In genomic region chr11:21185959-21186358, GRCh38 we compare ENCODE assay signal across 27 cellular contexts.
"Had no signal": no experiment of that assay in that cellular context is flagged by ENCODE, and none has a peak within 500 bp of the region (broad histone marks: within the 10 kb centered on the region; RNA-seq: fewer than 3 reads in every experiment).

No MANE protein-coding gene starts in this region.

- H3K27ac ChIP-seq: neural progenitor cell, neutrophil, parathyroid adenoma, psoas muscle, right lobe of liver, sigmoid colon, suprapubic skin, testis, tibial artery, transverse colon, upper lobe of right lung, uterus had no signal

- H3K79me2 ChIP-seq: parathyroid adenoma had no signal

- DNase-seq: naive thymus-derived CD4-positive, alpha-beta T cell; natural killer cell; nucleus accumbens; posterior cingulate gyrus; psoas muscle; right cardiac atrium; right lobe of liver; sigmoid colon; small intestine; stimulated activated CD4-positive, alpha-beta T cell treated with anti-CD3 and anti-CD28 coated beads, Interleukin-15, amount 100 ng/mL, for 24 hours; stimulated activated CD4-positive, alpha-beta T cell treated with anti-CD3 and anti-CD28 coated beads, Interleukin-2, amount 100 ng/mL, for 24 hours; stimulated activated CD4-positive, alpha-beta T cell treated with anti-CD3 and anti-CD28 coated beads, Interleukin-2, amount 100 ng/mL, for 48 hours; stimulated activated CD4-positive, alpha-beta T cell treated with anti-CD3 and anti-CD28 coated beads, Interleukin-4, amount 100 ng/mL, for 24 hours; stimulated activated naive B cell treated with anti-CD40 and anti-IgM and Interleukin-4, amounts not matched to agents 10 μg/mL and 1 μg/mL and 100 μg/mL, for 72 hours; stimulated activated naive CD8-positive, alpha-beta T cell treated with anti-CD3 and anti-CD28 coated beads, Interleukin-15, amount 100 ng/mL, for 72 hours; stimulated activated naive CD8-positive, alpha-beta T cell treated with anti-CD3 and anti-CD28 coated beads, Interleukin-15, Interleukin-2, amounts not matched to agents 100 U/mL and 50 U/mL, for 24 hours; substantia nigra; testis; tibial artery; transverse colon; upper lobe of right lung; uterus had no signal

- H2AFZ ChIP-seq: neural progenitor cell, parathyroid adenoma had no signal

- H3K27me3 ChIP-seq: neural progenitor cell, neutrophil, right lobe of liver, sigmoid colon, suprapubic skin, testis, tibial artery, transverse colon, upper lobe of right lung, uterus had no signal

- FAIRE-seq: small intestine had no signal

- H3K9ac ChIP-seq: neural progenitor cell, parathyroid adenoma had no signal

- ATAC-seq: naive thymus-derived CD4-positive, alpha-beta T cell; natural killer cell; psoas muscle; right cardiac atrium; right lobe of liver; stimulated activated effector memory CD8-positive, alpha-beta T cell treated with anti-CD3 and anti-CD28 coated beads, Interleukin-12 subunit alpha, Interleukin-12 subunit beta, amount 100 ng/mL, for 72 hours; stimulated activated naive B cell treated with anti-CD40 and anti-IgM and Interleukin-4, amounts not matched to agents 10 μg/mL and 1 μg/mL and 100 μg/mL, for 72 hours; stimulated activated naive CD8-positive, alpha-beta T cell treated with anti-CD3 and anti-CD28 coated beads, Interleukin-15, amount 100 ng/mL, for 72 hours; stimulated activated naive CD8-positive, alpha-beta T cell treated with anti-CD3 and anti-CD28 coated beads, Interleukin-15, Interleukin-2, amounts not matched to agents 100 U/mL and 50 U/mL, for 24 hours; upper lobe of right lung had no signal

- H3K4me3 ChIP-seq: neural progenitor cell, psoas muscle, right lobe of liver, sigmoid colon, suprapubic skin, testis, tibial artery, transverse colon, upper lobe of right lung, uterus had no signal

- H3K4me1 ChIP-seq: neural progenitor cell, parathyroid adenoma, psoas muscle, right lobe of liver, sigmoid colon, suprapubic skin, testis, tibial artery, transverse colon, upper lobe of right lung, uterus had no signal

- H3K36me3 ChIP-seq: neural progenitor cell, neutrophil, right lobe of liver, sigmoid colon, suprapubic skin, tibial artery, transverse colon, upper lobe of right lung, uterus had no signal

- H3K4me2 ChIP-seq: neural progenitor cell had no signal

- H3K9me3 ChIP-seq: neutrophil, psoas muscle, right lobe of liver, sigmoid colon, suprapubic skin, testis, tibial artery, transverse colon, upper lobe of right lung, uterus had no signal
